In genomic region chr6:160431231-160431630, GRCh38 we compare ENCODE assay signal across 1 cellular context.
TF ChIP-seq lines count a peak whose summit lies in the region.

No MANE protein-coding gene starts in this region.

TF ChIP-seq in HEK293, 187 proteins besides CTCF, POLR2A, EP300 and RAD21 (continued from another document):
- no peak for TF ChIP-seq ZNF398 (tag by site-specific recombination; IDR thresholded peaks at IDR 0.05)
- TF ChIP-seq ZNF785 (tag by site-specific recombination; IDR thresholded peaks at IDR 0.05), result no peak
- TF ChIP-seq WT1 (tag by site-specific recombination; IDR thresholded peaks at IDR 0.05), result 0 out of 2 replicates have a peak, but pooled peaks have one; percentile 37
- no peak for TF ChIP-seq ZNF341 (tag by site-specific recombination; IDR thresholded peaks at IDR 0.05; ENCODE audit: low read depth)
- TF ChIP-seq PRDM2 (tag by site-specific recombination; IDR thresholded peaks at IDR 0.05; ENCODE audit: borderline replicate concordance), result no peak
- TF ChIP-seq ZNF211 (tag by site-specific recombination; IDR thresholded peaks at IDR 0.05; ENCODE audit: low read depth), result no peak
- no peak for TF ChIP-seq ZNF148 (tag by site-specific recombination; IDR thresholded peaks at IDR 0.05; ENCODE audit: borderline replicate concordance)
- TF ChIP-seq OSR2 (tag by site-specific recombination; IDR thresholded peaks at IDR 0.05), result 0 out of 2 replicates have a peak, but pooled peaks have one; percentile 12
- no peak for TF ChIP-seq ZNF266 (tag by site-specific recombination; IDR thresholded peaks at IDR 0.05; ENCODE audit: low read depth)
- no peak for TF ChIP-seq ZNF501 (tag by site-specific recombination; IDR thresholded peaks at IDR 0.05)
- no peak for TF ChIP-seq ZNF488 (tag by site-specific recombination; IDR thresholded peaks at IDR 0.05)
- TF ChIP-seq PRDM1 (tag by site-specific recombination; IDR thresholded peaks at IDR 0.05), result no peak
- no peak for TF ChIP-seq ZNF777 (tag by site-specific recombination; IDR thresholded peaks at IDR 0.05; ENCODE audit: borderline replicate concordance)
- TF ChIP-seq ZSCAN5A (tag by site-specific recombination; IDR thresholded peaks at IDR 0.05), result no peak
- no peak for TF ChIP-seq ZSCAN18 (tag by site-specific recombination; IDR thresholded peaks at IDR 0.05)
- no peak for TF ChIP-seq MZF1 (tag by site-specific recombination; IDR thresholded peaks at IDR 0.05; ENCODE audit: borderline replicate concordance)
- TF ChIP-seq ZNF324 (tag by site-specific recombination; IDR thresholded peaks at IDR 0.05), result no peak
TF ChIP-seq in HEK293: peak in this region for 4.
